ENCODE assay signal across 8 cellular contexts in genomic region chr22:31083377-31083768, GRCh38. TPM values are rescaled to one million over a fixed set of nuclear protein-coding genes. Genes with fewer than 3 reads are reported as not detected.
A peak's percentile ranks its signal among the peaks of the same experiment; 100 is the strongest.
DNase-seq lines count a peak whose midpoint lies in the region; ATAC-seq and TF ChIP-seq lines count a peak whose summit lies in the region.

No MANE protein-coding gene starts in this region.

- CTCF ChIA-PET in activated naive CD4-positive, alpha-beta T cell treated with anti-CD3 and anti-CD28 coated beads for 36 hours (lab: Charles Lee) = interaction anchor here (0.6 to 4.7 kb wide), 13 partner anchors 19 to 321 kb away, joined by 3 to 29 read pairs (median 5); partner anchors contain the start of genes MORC2, SELENOM and TUG1
- CTCF ChIA-PET in activated CD4-positive, alpha-beta memory T cell treated with anti-CD3 and anti-CD28 coated beads, Interleukin-2, amount 10 ng/mL, durations not matched to agents 7 days and 5 days (lab: Charles Lee) = interaction anchor here (0.9 to 4.5 kb wide), 7 partner anchors 19 to 320 kb away, joined by 3 to 42 read pairs (median 4); partner anchors contain the start of gene SELENOM

- no peak overlapping the region for H3K27ac Mint-ChIP-seq in activated naive CD4-positive, alpha-beta T cell treated with anti-CD3 and anti-CD28 coated beads for 36 hours
- H3K27ac Mint-ChIP-seq in activated CD4-positive, alpha-beta memory T cell treated with anti-CD3 and anti-CD28 coated beads, Interleukin-2, amount 10 ng/mL, durations not matched to agents 7 days and 5 days = no peak overlapping the region
- H3K27ac Mint-ChIP-seq in type B pancreatic cell = peak overlapping the region; percentile 65

- POLR2A ChIA-PET in activated CD4-positive, alpha-beta memory T cell treated with anti-CD3 and anti-CD28 coated beads, Interleukin-2, amount 10 ng/mL, durations not matched to agents 7 days and 5 days (lab: Charles Lee) = interaction anchor here (0.5 to 4.1 kb wide), 8 partner anchors 21 to 729 kb away, joined by 3 to 40 read pairs (median 4); partner anchors contain the start of genes MORC2, SELENOM and TUG1

- intact Hi-C loops in activated naive CD4-positive, alpha-beta T cell treated with anti-CD3 and anti-CD28 coated beads for 36 hours (cut with micrococcal nuclease) = loop anchor here (2.0 to 5.0 kb wide), 4 partner anchors 209 to 549 kb away; partner anchors contain the start of genes PIK3IP1 and SLC35E4
- intact Hi-C loops in left colon (cut with DNase I, micrococcal nuclease) = loop anchor here in 1 of 2 donors (5.0 kb wide), 1 partner anchor 136 kb away; no protein-coding TSS in a partner anchor

- peaks cover 32% of the 10 kb centered on the region for H3K4me1 Mint-ChIP-seq in activated naive CD4-positive, alpha-beta T cell treated with anti-CD3 and anti-CD28 coated beads for 36 hours (ENCODE audit: low read depth)
- peaks cover 40% of the 10 kb centered on the region for H3K4me1 Mint-ChIP-seq in activated CD4-positive, alpha-beta memory T cell treated with anti-CD3 and anti-CD28 coated beads, Interleukin-2, amount 10 ng/mL, durations not matched to agents 7 days and 5 days
- H3K4me1 Mint-ChIP-seq in type B pancreatic cell (ENCODE audit: unreplicated experiment) = peaks cover 30% of the 10 kb centered on the region

- peak overlapping the region; percentile 79 for H3K4me3 Mint-ChIP-seq in activated naive CD4-positive, alpha-beta T cell treated with anti-CD3 and anti-CD28 coated beads for 36 hours
- peak overlapping the region; percentile 82 for H3K4me3 Mint-ChIP-seq in activated CD4-positive, alpha-beta memory T cell treated with anti-CD3 and anti-CD28 coated beads, Interleukin-2, amount 10 ng/mL, durations not matched to agents 7 days and 5 days
- H3K4me3 Mint-ChIP-seq in type B pancreatic cell = peak overlapping the region; percentile 96

- H3K27me3 Mint-ChIP-seq in activated naive CD4-positive, alpha-beta T cell treated with anti-CD3 and anti-CD28 coated beads for 36 hours (ENCODE audit: low read depth) = no peaks in the 10 kb centered on the region
- H3K27me3 Mint-ChIP-seq in activated CD4-positive, alpha-beta memory T cell treated with anti-CD3 and anti-CD28 coated beads, Interleukin-2, amount 10 ng/mL, durations not matched to agents 7 days and 5 days = no peaks in the 10 kb centered on the region
- no peaks in the 10 kb centered on the region for H3K27me3 Mint-ChIP-seq in type B pancreatic cell

- peak; percentile 40 for ATAC-seq in left colon
- ATAC-seq in GM21737 (IDR thresholded peaks at IDR 0.05; ENCODE audit: unreplicated experiment) = no peak

- in situ Hi-C loops in GM13976 (cut with MboI; ENCODE audit: low sequenced_read_pairs, unreplicated experiment) = no loop called here

- no peaks in the 10 kb centered on the region for H3K9me3 Mint-ChIP-seq in activated naive CD4-positive, alpha-beta T cell treated with anti-CD3 and anti-CD28 coated beads for 36 hours
- H3K9me3 Mint-ChIP-seq in activated CD4-positive, alpha-beta memory T cell treated with anti-CD3 and anti-CD28 coated beads, Interleukin-2, amount 10 ng/mL, durations not matched to agents 7 days and 5 days = no peaks in the 10 kb centered on the region
- no peaks in the 10 kb centered on the region for H3K9me3 Mint-ChIP-seq in type B pancreatic cell

- TF ChIP-seq CTCF in type B pancreatic cell (conservative IDR thresholded peaks at IDR 0.05) = no peak
- TF ChIP-seq CTCF in GM13976 (IDR thresholded peaks at IDR 0.05; ENCODE audit: borderline replicate concordance, control extremely low read depth, extremely low read depth, insufficient read depth, missing control alignments) = no peak

- H3K36me3 Mint-ChIP-seq in activated naive CD4-positive, alpha-beta T cell treated with anti-CD3 and anti-CD28 coated beads for 36 hours (ENCODE audit: low read depth) = peaks cover 3% of the 10 kb centered on the region
- peaks cover 4% of the 10 kb centered on the region for H3K36me3 Mint-ChIP-seq in activated CD4-positive, alpha-beta memory T cell treated with anti-CD3 and anti-CD28 coated beads, Interleukin-2, amount 10 ng/mL, durations not matched to agents 7 days and 5 days (ENCODE audit: low read depth)
- H3K36me3 Mint-ChIP-seq in type B pancreatic cell = no peaks in the 10 kb centered on the region

- DNase-seq in activated naive CD4-positive, alpha-beta T cell treated with anti-CD3 and anti-CD28 coated beads for 36 hours = no peak
- no peak for DNase-seq in activated naive CD4-positive, alpha-beta T cell (lab: John Stamatoyannopoulos, UW)
- DNase-seq in activated CD4-positive, alpha-beta memory T cell treated with anti-CD3 and anti-CD28 coated beads, Interleukin-2, amount 10 ng/mL, durations not matched to agents 7 days and 5 days = no peak
- DNase-seq in left colon = peak; percentile 71 to 72
- no peak for DNase-seq in type B pancreatic cell (ENCODE audit: extremely low spot score, unreplicated experiment)
- no peak for DNase-seq in A172 (ENCODE audit: low spot score)
- DNase-seq in GM13976 (ENCODE audit: low spot score) = no peak

RNA-seq across cellular contexts. Expression of gene SMTN, which starts 2.3 kb away (rescaled TPM):
- 10 to 100 TPM; 46.2 to 47.6 TPM for total RNA-seq in activated naive CD4-positive, alpha-beta T cell treated with anti-CD3 and anti-CD28 coated beads for 36 hours
- total RNA-seq in activated CD4-positive, alpha-beta memory T cell treated with anti-CD3 and anti-CD28 coated beads, Interleukin-2, amount 10 ng/mL, durations not matched to agents 7 days and 5 days = 10 to 100 TPM; 36.4 to 41.4 TPM
- total RNA-seq in left colon (100 to 1,000 TPM in 1 of 2 donors, 10 to 100 TPM in 1; 62.6 to 141 TPM), type B pancreatic cell (ENCODE audit: low replicate concordance) (27.1 and 54.0 TPM in 2 replicates)
- 55.8 and 61.1 TPM in 2 replicates for total RNA-seq in A172 (2014; rRNA removed; shearing (Covaris generic))

RNA-seq across cellular contexts. Expression of gene SELENOM, which starts 24.0 kb away (rescaled TPM):
- total RNA-seq in activated naive CD4-positive, alpha-beta T cell treated with anti-CD3 and anti-CD28 coated beads for 36 hours = 10 to 100 TPM in 1 of 2 experiments, 1 to 10 TPM in 1; 9.3 to 11.0 TPM
- 1 to 10 TPM; 2.3 to 2.4 TPM for total RNA-seq in activated CD4-positive, alpha-beta memory T cell treated with anti-CD3 and anti-CD28 coated beads, Interleukin-2, amount 10 ng/mL, durations not matched to agents 7 days and 5 days
- 10 to 100 TPM; 24.3 to 64.4 TPM for total RNA-seq in left colon
- 13.7 and 22.4 TPM in 2 replicates for total RNA-seq in type B pancreatic cell (ENCODE audit: low replicate concordance)
- total RNA-seq in A172 (2014; rRNA removed; shearing (Covaris generic)) = 128 and 162 TPM in 2 replicates

RNA-seq across cellular contexts. Expression of gene INPP5J, which starts 39.4 kb away (rescaled TPM):
- total RNA-seq in activated naive CD4-positive, alpha-beta T cell treated with anti-CD3 and anti-CD28 coated beads for 36 hours = under 1 TPM; 0.12 to 0.17 TPM
- not detected for total RNA-seq in activated CD4-positive, alpha-beta memory T cell treated with anti-CD3 and anti-CD28 coated beads, Interleukin-2, amount 10 ng/mL, durations not matched to agents 7 days and 5 days
- total RNA-seq in left colon (10 to 100 TPM; 26.3 to 34.4 TPM), type B pancreatic cell (ENCODE audit: low replicate concordance) (8.7 and 9.3 TPM in 2 replicates)
- 0.33 and 1.3 TPM in 2 replicates for total RNA-seq in A172 (2014; rRNA removed; shearing (Covaris generic))

RNA-seq across cellular contexts. Expression of gene PLA2G3, which starts 56.9 kb away (rescaled TPM):
- total RNA-seq in activated naive CD4-positive, alpha-beta T cell treated with anti-CD3 and anti-CD28 coated beads for 36 hours = not detected
- not detected for total RNA-seq in activated CD4-positive, alpha-beta memory T cell treated with anti-CD3 and anti-CD28 coated beads, Interleukin-2, amount 10 ng/mL, durations not matched to agents 7 days and 5 days
- total RNA-seq in left colon (under 1 TPM in 1 of 2 donors, not detected in 1; 0.49 TPM), type B pancreatic cell (ENCODE audit: low replicate concordance) (0.14 and 0.75 TPM in 2 replicates)
- total RNA-seq in A172 (2014; rRNA removed; shearing (Covaris generic)) = not detected in 2 replicates

Comparison
In these comparisons a context has a peak if more than half of its experiments do, and no peak if none do; other contexts are left out.
1. DNase-seq: peak in left colon (2 of 2); none in activated naive CD4-positive, alpha-beta T cell treated with anti-CD3 and anti-CD28 coated beads for 36 hours (single experiment), activated naive CD4-positive, alpha-beta T cell (0 of 4), activated CD4-positive, alpha-beta memory T cell treated with anti-CD3 and anti-CD28 coated beads, Interleukin-2, amount 10 ng/mL, durations not matched to agents 7 days and 5 days (single experiment), type B pancreatic cell (single experiment), A172 (single experiment) and GM13976 (single experiment).
2. Peak in every context shown above with its lines, with median percentiles within 50 percentile points of each other: H3K4me3 Mint-ChIP-seq.